20 cellular contexts compared by ENCODE assay signal in the genomic region with DNA sequence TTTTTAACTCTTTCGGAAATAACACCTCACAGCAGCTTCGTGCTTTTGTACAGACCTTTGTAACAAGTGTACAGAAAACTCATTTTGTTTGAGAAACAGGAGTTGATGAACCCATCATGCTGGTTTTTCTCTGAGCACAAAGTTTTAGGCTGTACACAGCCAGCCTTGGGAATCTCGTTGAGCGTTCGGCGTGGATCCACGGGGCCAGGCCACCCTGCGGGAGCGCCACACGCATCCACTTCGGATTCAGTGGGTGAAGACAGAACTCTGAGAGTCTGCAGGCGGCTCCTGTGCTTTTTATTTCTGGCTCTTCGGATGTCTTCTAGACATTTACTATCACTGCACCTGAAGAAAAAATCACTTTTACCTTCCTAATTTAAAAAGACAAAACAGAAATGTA.
"Had no signal": no experiment of that assay in that cellular context is flagged by ENCODE, and none has a peak within 500 bp of the region (broad histone marks: within the 10 kb centered on the region; RNA-seq: fewer than 3 reads in every experiment).

No MANE protein-coding gene starts in this region.

- H3K27me3 ChIP-seq: dorsolateral prefrontal cortex, esophagus squamous epithelium, gastrocnemius medialis, tibial artery had no signal

- H3K4me3 ChIP-seq: dorsolateral prefrontal cortex, esophagus squamous epithelium, gastrocnemius medialis, left ventricle myocardium inferior, tibial artery had no signal

- H3K27ac Mint-ChIP-seq: activated B cell treated with CpG ODN at 0.5 μM for 24 hours; activated T-helper 1 cell treated with anti-CD3 and anti-CD28 coated beads, Interleukin-12 subunit alpha, Interleukin-12 subunit beta, Interleukin-2, Interleukin-4 antibody, amounts not matched to agents 30 ng/mL and 10 ng/mL and 1 ng/mL, durations not matched to agents 14 hours and 24 hours and 36 hours; natural killer cell; progenitor cell of endocrine pancreas; T-helper 17 cell had no signal

- H3K4me1 Mint-ChIP-seq: natural killer cell had no signal

- H3K4me3 Mint-ChIP-seq: activated B cell treated with CpG ODN at 0.5 μM for 24 hours; activated T-helper 1 cell treated with anti-CD3 and anti-CD28 coated beads, Interleukin-12 subunit alpha, Interleukin-12 subunit beta, Interleukin-2, Interleukin-4 antibody, amounts not matched to agents 30 ng/mL and 10 ng/mL and 1 ng/mL, durations not matched to agents 14 hours and 24 hours and 36 hours; central memory CD8-positive, alpha-beta T cell; effector memory CD8-positive, alpha-beta T cell; natural killer cell; T-helper 17 cell had no signal

- H3K27me3 Mint-ChIP-seq: activated B cell treated with CpG ODN at 0.5 μM for 24 hours; central memory CD8-positive, alpha-beta T cell; effector memory CD8-positive, alpha-beta T cell; progenitor cell of endocrine pancreas; T-helper 17 cell had no signal

- ATAC-seq: activated naive CD4-positive, alpha-beta T cell treated with anti-CD3 and anti-CD28 coated beads, Interleukin-2, amount 50 U/mL, for 72 hours; effector memory CD8-positive, alpha-beta T cell; gastrocnemius medialis; natural killer cell; T-helper 17 cell had no signal

- H3K9me3 Mint-ChIP-seq: activated B cell treated with CpG ODN at 0.5 μM for 24 hours; activated naive CD4-positive, alpha-beta T cell treated with anti-CD3 and anti-CD28 coated beads, Interleukin-2, amount 50 U/mL, for 72 hours; activated T-helper 1 cell treated with anti-CD3 and anti-CD28 coated beads, Interleukin-12 subunit alpha, Interleukin-12 subunit beta, Interleukin-2, Interleukin-4 antibody, amounts not matched to agents 30 ng/mL and 10 ng/mL and 1 ng/mL, durations not matched to agents 14 hours and 24 hours and 36 hours; central memory CD8-positive, alpha-beta T cell; effector memory CD8-positive, alpha-beta T cell; natural killer cell had no signal

- H3K27ac ChIP-seq: dorsolateral prefrontal cortex, esophagus squamous epithelium, gastrocnemius medialis, left ventricle myocardium inferior, tibial artery had no signal

- H3K4me1 ChIP-seq: esophagus squamous epithelium, gastrocnemius medialis, left ventricle myocardium inferior, tibial artery had no signal

- DNase-seq: activated B cell treated with CpG ODN at 0.5 μM for 24 hours; activated CD4-positive, alpha-beta T cell treated with anti-CD3 and anti-CD28 coated beads for 4 hours; activated CD4-positive, alpha-beta T cell treated with anti-CD3 and anti-CD28 coated beads, Interleukin-2, amount 50 U/mL, for 48 hours; activated T-cell treated with anti-CD3 and anti-CD28 coated beads for 4 hours; effector memory CD8-positive, alpha-beta T cell; esophagus squamous epithelium; hypothalamus; left ventricle myocardium inferior; midbrain; natural killer cell; stimulated activated CD4-positive, alpha-beta T cell treated with anti-CD3 and anti-CD28 coated beads, Interleukin-4, amount 100 ng/mL, for 24 hours; stimulated activated naive CD4-positive, alpha-beta T cell treated with Interleukin-2 at 50 U/mL for 16 hours; T-helper 17 cell had no signal

- H3K9me3 ChIP-seq: esophagus squamous epithelium, gastrocnemius medialis, left ventricle myocardium inferior, tibial artery had no signal
